In genomic region chr18:58397385-58398132, GRCh38 we compare ENCODE assay signal across 16 cellular contexts.
DNase-seq lines count a peak whose midpoint lies in the region; ATAC-seq and TF ChIP-seq lines count a peak whose summit lies in the region.
"Had no signal": no experiment of that assay in that cellular context is flagged by ENCODE, and none has a peak within 500 bp of the region (broad histone marks: within the 10 kb centered on the region; RNA-seq: fewer than 3 reads in every experiment).

No MANE protein-coding gene starts in this region.

- H3K27ac ChIP-seq in Karpas-422 (ENCODE audit: low read length) (no peak overlapping the region), endodermal cell (ENCODE audit: low read depth, low read length) (no peak overlapping the region)

- H4K20me1 ChIP-seq in Karpas-422 (ENCODE audit: insufficient read depth, low read depth, low read length) = 0 out of 2 replicates have a peak, but pooled peaks cover 4% of the 10 kb centered on the region

- H3K4me1 Mint-ChIP-seq in endodermal cell = no peaks in the 10 kb centered on the region

- H2AFZ ChIP-seq in Karpas-422 (ENCODE audit: low read length) = no peak overlapping the region

- H3K4me1 ChIP-seq in Karpas-422 (ENCODE audit: low read length) (no peaks in the 10 kb centered on the region), endodermal cell (ENCODE audit: control insufficient read depth, insufficient read depth, low read length) (no peaks in the 10 kb centered on the region)

- H3K9ac ChIP-seq in Karpas-422 (ENCODE audit: low read length) = no peak overlapping the region
- no peak overlapping the region for H3K9ac ChIP-seq in endodermal cell (ENCODE audit: extremely low read depth, low read length, poor library complexity, severe bottlenecking)

- H3K27me3 Mint-ChIP-seq in endodermal cell (ENCODE audit: insufficient read depth) = no peaks in the 10 kb centered on the region

- no peaks in the 10 kb centered on the region for H3K36me3 ChIP-seq in Karpas-422 (ENCODE audit: insufficient read depth, low read length)
- H3K36me3 ChIP-seq in endodermal cell (ENCODE audit: control insufficient read depth, insufficient read depth, low read length) = peaks cover 33% of the 10 kb centered on the region

- peak; percentile 36 for DNase-seq in Karpas-422
- DNase-seq in endodermal cell = peak; percentile 17
- DNase-seq in central memory CD4-positive, alpha-beta T cell = no peak
- no peak for DNase-seq in NCI-H82 (lab: John Stamatoyannopoulos, UW)
- no peak for DNase-seq in T1000 (lab: John Stamatoyannopoulos, UW)
- no peak for DNase-seq in SIG-M5 (lab: John Stamatoyannopoulos, UW)
- DNase-seq: EL, GF-D8, MG63, NCI-H1417, NCI-H187, NCI-H446, NCI-H526, PC-3, Right ventricle myocardium superior had no signal

- WGBS in endodermal cell (ENCODE audit: insufficient coverage in 1 of 2, insufficient read length in 1 of 2), 2 experiments = 89 to 96% methylated on average over 8 to 9 of the region's 9 CpGs

- no peaks in the 10 kb centered on the region for H3K9me3 ChIP-seq in Karpas-422 (ENCODE audit: low read length)
- no peaks in the 10 kb centered on the region for H3K9me3 ChIP-seq in endodermal cell (ENCODE audit: control insufficient read depth, low read length)
- H3K9me3 ChIP-seq: MG63 had no signal

- no peak overlapping the region for H3K4me3 ChIP-seq in Karpas-422 (ENCODE audit: low read length)
- H3K4me3 ChIP-seq in endodermal cell (ENCODE audit: low read length) = no peak overlapping the region
- H3K4me3 ChIP-seq: MG63 had no signal

- H3K27me3 ChIP-seq in Karpas-422 (ENCODE audit: low read length) = no peaks in the 10 kb centered on the region
- no peaks in the 10 kb centered on the region for H3K27me3 ChIP-seq in endodermal cell (ENCODE audit: control insufficient read depth, insufficient read depth, low read length, poor library complexity, severe bottlenecking)
- H3K27me3 ChIP-seq: MG63 had no signal

- no peak overlapping the region for H3K27ac Mint-ChIP-seq in endodermal cell

- no peaks in the 10 kb centered on the region for H3K9me3 Mint-ChIP-seq in endodermal cell

- peak; percentile 65 for ATAC-seq in GM18868 (IDR thresholded peaks at IDR 0.05; ENCODE audit: unreplicated experiment)
- ATAC-seq: PC-3 had no signal

- no peaks in the 10 kb centered on the region for H3K9me2 ChIP-seq in Karpas-422 (replicated peaks; ENCODE audit: insufficient read depth, low read length)

- TF ChIP-seq CTCF in endodermal cell (conservative IDR thresholded peaks at IDR 0.05) = no peak

- no peaks in the 10 kb centered on the region for H3K79me2 ChIP-seq in Karpas-422 (ENCODE audit: low read length)

- no peak overlapping the region for H3K4me2 ChIP-seq in Karpas-422 (ENCODE audit: low read depth, low read length, poor library complexity, severe bottlenecking)

- H3K4me3 Mint-ChIP-seq in endodermal cell = no peak overlapping the region

- H3K36me3 Mint-ChIP-seq in endodermal cell (ENCODE audit: low read depth) = peaks cover 14% of the 10 kb centered on the region

Comparison
In these comparisons a context has a peak if more than half of its experiments do, and no peak if none do; other contexts are left out.
1. DNase-seq: peak in Karpas-422 (single experiment) and endodermal cell (single experiment); none in central memory CD4-positive, alpha-beta T cell (single experiment), NCI-H82 (single experiment), T1000 (single experiment) and SIG-M5 (single experiment).